In genomic region chr15:65666257-65666656, GRCh38 we compare ENCODE assay signal across 14 cellular contexts. TPM values are rescaled to one million over a fixed set of nuclear protein-coding genes. Genes with fewer than 3 reads are reported as not detected.
DNase-seq lines count a peak whose midpoint lies in the region.
"Had no signal": no experiment of that assay in that cellular context is flagged by ENCODE, and none has a peak within 500 bp of the region (broad histone marks: within the 10 kb centered on the region; RNA-seq: fewer than 3 reads in every experiment).

No MANE protein-coding gene starts in this region.

- H3K27me3 ChIP-seq in layer of hippocampus (ENCODE audit: control insufficient read depth, insufficient read depth, low read length), result no peaks in the 10 kb centered on the region

- H3K27ac ChIP-seq in layer of hippocampus (ENCODE audit: low read depth, low read length), result peak overlapping the region; percentile 49
- H3K27ac ChIP-seq: left ventricle myocardium inferior had no signal

- DNase-seq in Ammon's horn (ENCODE audit: low spot score), result peak; percentile 79
- DNase-seq in M059J (ENCODE audit: low read depth), result peak; percentile 35
- DNase-seq in dermis microvascular lymphatic vessel endothelial cell (ENCODE audit: low read depth in 2 of 2), result peak; percentile 39 to 76
- no peak for DNase-seq in NOMO-1 treated with dmso at 0.1 percent for 144 hours (lab: John Stamatoyannopoulos, UW; ENCODE audit: unreplicated experiment)
- DNase-seq in SHP77 treated with DMSO at 0.1 percent for 48 hours (lab: John Stamatoyannopoulos, UW), result no peak
- DNase-seq in NCI-H748 treated with DMSO at 0.1 percent for 48 hours (lab: John Stamatoyannopoulos, UW), result no peak
- DNase-seq in NCI-H1694 treated with DMSO at 0.1 percent for 48 hours (lab: John Stamatoyannopoulos, UW), result no peak
- DNase-seq: activated B cell treated with CpG ODN at 0.5 μM for 24 hours; activated T-cell treated with anti-CD3 and anti-CD28 coated beads, Interleukin-2, amount 50 U/mL, for 4 hours; CD4-positive, alpha-beta memory T cell; left ventricle myocardium inferior; NCI-H1092; occipital lobe had no signal

RNA-seq across cellular contexts. Expression of gene SLC24A1, which starts 44.5 kb away (rescaled TPM):
- 2.1 and 2.9 TPM in 2 replicates for total RNA-seq in M059J (2014; rRNA removed; shearing (Covaris generic))
- 21.5 and 24.3 TPM in 2 replicates for total RNA-seq in dermis microvascular lymphatic vessel endothelial cell

RNA-seq across cellular contexts. Expression of gene INTS14, which starts 55.3 kb away (rescaled TPM):
- total RNA-seq in M059J (2014; rRNA removed; shearing (Covaris generic)), result 35.9 and 55.3 TPM in 2 replicates
- 29.8 and 37.4 TPM in 2 replicates for total RNA-seq in dermis microvascular lymphatic vessel endothelial cell

Comparison
In these comparisons a context has a peak if more than half of its experiments do, and no peak if none do; other contexts are left out.
1. DNase-seq: peak in Ammon's horn (single experiment), M059J (single experiment) and dermis microvascular lymphatic vessel endothelial cell (2 of 2); none in NOMO-1 treated with dmso at 0.1 percent for 144 hours (single experiment), SHP77 treated with DMSO at 0.1 percent for 48 hours (single experiment), NCI-H748 treated with DMSO at 0.1 percent for 48 hours (single experiment) and NCI-H1694 treated with DMSO at 0.1 percent for 48 hours (single experiment).